Comparison of ENCODE assay signal across 9 cellular contexts in genomic region chr3:143135150-143135549, GRCh38. TPM values are rescaled to one million over a fixed set of nuclear protein-coding genes. Genes with fewer than 3 reads are reported as not detected.
DNase-seq lines count a peak whose midpoint lies in the region; ATAC-seq, FAIRE-seq and TF ChIP-seq lines count a peak whose summit lies in the region.
"Had no signal": no experiment of that assay in that cellular context is flagged by ENCODE, and none has a peak within 500 bp of the region (broad histone marks: within the 10 kb centered on the region; RNA-seq: fewer than 3 reads in every experiment).

No MANE protein-coding gene starts in this region.

- no peak overlapping the region for H3K27ac ChIP-seq in kidney (ENCODE audit: low read depth in 2 of 2, low read length in 2 of 2)

- peak; percentile 44 for ATAC-seq in mucosa of descending colon

- no peak overlapping the region for H3K9ac ChIP-seq in kidney (ENCODE audit: low read length in 2 of 2)

- TF ChIP-seq CTCF in mucosa of descending colon (IDR thresholded peaks at IDR 0.05): no peak
- no peak for TF ChIP-seq CTCF in kidney (IDR thresholded peaks at IDR 0.05; ENCODE audit: borderline replicate concordance, extremely low read depth, insufficient read depth)

- no peaks in the 10 kb centered on the region for H3K9me3 ChIP-seq in mucosa of descending colon
- H3K9me3 ChIP-seq in kidney (ENCODE audit: control insufficient read depth in 1 of 2, low read length in 2 of 2): no peaks in the 10 kb centered on the region

- intact Hi-C loops in mucosa of descending colon (cut with DNase I, micrococcal nuclease): no loop called here
- intact Hi-C loops in kidney (cut with DNase I): no loop called here

- peak; percentile 98 for DNase-seq in EL
- peak; percentile 16 for DNase-seq in NCI-H146 treated with DMSO at 0.1 percent for 48 hours (lab: John Stamatoyannopoulos, UW; ENCODE audit: unreplicated experiment)
- peak; percentile 58 for DNase-seq in brain pericyte (ENCODE audit: low read depth, low spot score)
- DNase-seq in mucosa of descending colon: peak in 1 of 3 donors; percentile 17
- no peak for DNase-seq in kidney
- DNase-seq in activated gamma-delta T cell (lab: John Stamatoyannopoulos, UW): no peak
- no peak for DNase-seq in NCI-H2171 (lab: John Stamatoyannopoulos, UW)
- no peak for DNase-seq in activated gamma-delta T cell treated with Interleukin-2 at 50 U/mL for 16 hours
- DNase-seq: hippocampal formation had no signal

- H3K36me3 ChIP-seq in mucosa of descending colon (ENCODE audit: low read depth): no peaks in the 10 kb centered on the region
- H3K36me3 ChIP-seq in kidney (ENCODE audit: control insufficient read depth in 1 of 2, insufficient read depth in 2 of 2, low read length in 2 of 2): no peaks in the 10 kb centered on the region

- H3K4me1 ChIP-seq in mucosa of descending colon (ENCODE audit: low read depth) (no peaks in the 10 kb centered on the region), kidney (ENCODE audit: control insufficient read depth in 1 of 2, insufficient read depth in 1 of 2, low read depth in 1 of 2, low read length in 2 of 2) (no peaks in the 10 kb centered on the region)

- no peak for FAIRE-seq in kidney (lab: Jason Lieb, UNC)

- H3K4me3 ChIP-seq in mucosa of descending colon: no peak overlapping the region
- H3K4me3 ChIP-seq in kidney (ENCODE audit: low read length in 2 of 2): no peak overlapping the region

RNA-seq across cellular contexts. Expression of gene CHST2, which starts 15.6 kb away (rescaled TPM):
- total RNA-seq in mucosa of descending colon: 1 to 10 TPM; 1.1 to 3.2 (median 1.5) TPM
- total RNA-seq in kidney: 6.0 TPM
- polyA plus RNA-seq in kidney (ENCODE audit: insufficient read depth, low read depth, low replicate concordance): 4.4 TPM

Comparison
In these comparisons a context has a peak if more than half of its experiments do, and no peak if none do; other contexts are left out.
1. DNase-seq: peak in EL (single experiment), NCI-H146 treated with DMSO at 0.1 percent for 48 hours (single experiment) and brain pericyte (single experiment); none in kidney (single experiment), activated gamma-delta T cell (single experiment), NCI-H2171 (single experiment) and activated gamma-delta T cell treated with Interleukin-2 at 50 U/mL for 16 hours (single experiment).